ENCODE assay signal across 12 cellular contexts in the genomic region with DNA sequence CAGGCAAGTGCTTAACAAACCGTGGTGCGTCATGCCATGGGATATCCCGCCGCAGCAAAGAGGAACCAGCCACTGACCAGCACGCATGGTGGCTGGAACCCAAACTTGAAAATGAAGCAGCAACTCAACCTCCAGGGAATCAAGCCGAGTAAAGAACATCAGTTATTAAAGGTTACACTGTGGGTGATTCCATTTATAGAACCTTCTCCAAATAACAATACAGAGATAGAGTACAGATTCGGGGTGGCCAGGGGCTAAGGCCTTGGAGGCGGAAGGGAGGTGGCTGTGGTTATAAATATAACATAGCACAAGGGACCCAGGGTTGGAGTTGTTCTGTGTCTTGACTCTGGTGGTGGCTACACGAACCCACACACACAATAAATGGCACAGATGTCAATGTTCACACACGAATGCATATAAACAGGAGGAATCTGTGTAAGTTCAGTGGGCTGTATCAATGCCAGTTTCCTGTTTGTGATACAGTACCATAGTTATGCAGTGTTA.
DNase-seq lines count a peak whose midpoint lies in the region; ATAC-seq and TF ChIP-seq lines count a peak whose summit lies in the region.
"Had no signal": no experiment of that assay in that cellular context is flagged by ENCODE, and none has a peak within 500 bp of the region (broad histone marks: within the 10 kb centered on the region; RNA-seq: fewer than 3 reads in every experiment).

No MANE protein-coding gene starts in this region.

- H3K9ac ChIP-seq in OCI-LY1 (ENCODE audit: low read length), result peak overlapping the region; percentile 50; the same call in 1 of the 2 replicates
- H3K9ac ChIP-seq: GM23248 had no signal

- H3K27ac ChIP-seq in OCI-LY1 (ENCODE audit: low read depth, low read length, poor library complexity, severe bottlenecking) (peak overlapping the region; percentile 92), testis (no peak overlapping the region)
- H3K27ac ChIP-seq: breast epithelium, GM23248 had no signal

- H4K20me1 ChIP-seq in OCI-LY1 (ENCODE audit: insufficient read depth, low read length), result no peaks in the 10 kb centered on the region

- H3K27me3 ChIP-seq in OCI-LY1 (ENCODE audit: insufficient read depth, low read length) (no peaks in the 10 kb centered on the region), testis (no peaks in the 10 kb centered on the region)
- H3K27me3 ChIP-seq: breast epithelium had no signal

- H3K9me3 ChIP-seq in OCI-LY1 (ENCODE audit: low read length) (peaks cover 7% of the 10 kb centered on the region), testis (no peaks in the 10 kb centered on the region)

- no peaks in the 10 kb centered on the region for H3K9me2 ChIP-seq in OCI-LY1 (ENCODE audit: low read depth, low read length)

- H3F3A ChIP-seq in OCI-LY1 (ENCODE audit: insufficient read depth, low read length), result 0 out of 2 replicates have a peak, but pooled peaks cover 3% of the 10 kb centered on the region

- peak; percentile 77 for ATAC-seq in GM19463 (IDR thresholded peaks at IDR 0.05; ENCODE audit: unreplicated experiment)
- ATAC-seq in HG03039 (IDR thresholded peaks at IDR 0.05; ENCODE audit: unreplicated experiment), result peak; percentile 63

- no peak for TF ChIP-seq CTCF in GM10266 (IDR thresholded peaks at IDR 0.05; ENCODE audit: control insufficient read depth, insufficient read depth, low read depth, missing control alignments)
- TF ChIP-seq CTCF in OCI-LY1 (IDR thresholded peaks at IDR 0.05; ENCODE audit: low read length), result no peak
- TF ChIP-seq CTCF in testis (IDR thresholded peaks at IDR 0.05), result no peak

- no peak overlapping the region for H2AFZ ChIP-seq in OCI-LY1 (ENCODE audit: low read length)
- H2AFZ ChIP-seq: GM23248 had no signal

- 94 to 97% methylated on average over 10 of the region's 10 CpGs for WGBS in testis, 2 donors

- H3K36me3 ChIP-seq in OCI-LY1 (ENCODE audit: insufficient read depth, low read length), result peaks cover 44% of the 10 kb centered on the region
- no peaks in the 10 kb centered on the region for H3K36me3 ChIP-seq in testis (ENCODE audit: low read depth, missing control alignments)
- H3K36me3 ChIP-seq: breast epithelium had no signal

- no peaks in the 10 kb centered on the region for H3K79me2 ChIP-seq in OCI-LY1 (ENCODE audit: insufficient read depth, low read length)

- H3K4me3 ChIP-seq in OCI-LY1 (ENCODE audit: low read depth, low read length, poor library complexity, severe bottlenecking) (peak overlapping the region; percentile 17), testis (no peak overlapping the region)
- H3K4me3 ChIP-seq: breast epithelium, GM23248 had no signal

- H3K4me1 ChIP-seq in OCI-LY1 (ENCODE audit: insufficient read depth, low read length, severe bottlenecking), result peaks cover 52% of the 10 kb centered on the region
- no peaks in the 10 kb centered on the region for H3K4me1 ChIP-seq in testis
- H3K4me1 ChIP-seq: breast epithelium had no signal

- H3K4me2 ChIP-seq in OCI-LY1 (ENCODE audit: low read length), result peak overlapping the region; percentile 48

- DNase-seq in GM10266 (ENCODE audit: extremely low spot score) (peak; percentile 57), testis (no peak), SW480 (ENCODE audit: low spot score) (no peak), NCI-H1930 (lab: John Stamatoyannopoulos, UW) (no peak)
- DNase-seq in stimulated activated CD4-positive, alpha-beta T cell treated with anti-CD3 and anti-CD28 coated beads, Interleukin-4, amount 100 ng/mL, for 1 hour, result no peak
- DNase-seq: activated CD4-positive, alpha-beta memory T cell treated with anti-CD3 and anti-CD28 coated beads, Interleukin-2, amount 10 ng/mL, durations not matched to agents 7 days and 5 days; CD4-positive, CD25-positive, alpha-beta regulatory T cell; GM23248 had no signal

- TF ChIP-seq POLR2A in testis (IDR thresholded peaks at IDR 0.05), result no peak

- intact Hi-C loops in testis (cut with DNase I; ENCODE audit: low total_unique reads), result no loop called here
